In the genomic region with DNA sequence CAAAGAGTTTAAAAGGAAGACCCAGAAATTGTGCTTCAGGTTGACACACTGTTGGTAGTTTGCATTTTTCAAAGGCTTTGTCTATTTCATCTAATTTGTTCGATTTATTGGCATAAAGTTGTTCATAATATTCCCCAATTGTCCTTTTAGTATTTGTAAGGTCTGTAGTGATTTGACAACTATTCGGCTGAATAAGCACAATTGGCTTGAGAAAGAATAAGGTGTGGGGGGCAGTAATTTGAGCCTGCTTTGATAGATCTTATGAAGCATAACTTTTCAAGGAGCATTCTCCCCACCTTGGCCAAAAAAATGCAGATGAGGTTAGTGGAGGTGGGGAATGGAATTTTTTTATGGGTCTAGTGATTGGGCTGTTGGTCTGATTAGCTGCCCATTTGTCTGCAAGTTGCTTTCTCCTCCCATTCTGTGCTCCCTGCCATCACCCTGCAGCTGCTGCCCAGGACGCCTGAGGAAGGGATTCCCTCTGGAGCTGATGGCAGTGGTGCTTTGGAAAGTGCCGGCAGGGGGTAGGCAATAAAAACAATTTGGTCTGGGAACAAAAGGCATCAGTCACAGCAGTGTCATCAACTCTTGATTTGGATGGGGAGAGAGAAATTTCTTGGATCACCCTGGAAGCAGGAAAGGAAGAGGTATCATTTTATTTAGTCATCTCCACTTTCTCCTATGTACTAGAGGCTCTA, we compare ENCODE assay signal across 1 cellular context.
TF ChIP-seq lines count a peak whose summit lies in the region.

No MANE protein-coding gene starts in this region.

TF ChIP-seq in A549, 52 proteins besides CTCF, POLR2A, EP300 and RAD21:
- TF ChIP-seq MAFK (IDR thresholded peaks at IDR 0.05; ENCODE audit: partially characterized antibody), result peak; percentile 57
- no peak for TF ChIP-seq EHMT2 (IDR thresholded peaks at IDR 0.05; ENCODE audit: low read depth)
